In genomic region chr6:144104898-144105487, GRCh38 we compare ENCODE assay signal across 8 cellular contexts. TPM values are rescaled to one million over a fixed set of nuclear protein-coding genes. Genes with fewer than 3 reads are reported as not detected.
A peak's percentile ranks its signal among the peaks of the same experiment; 100 is the strongest.
DNase-seq lines count a peak whose midpoint lies in the region; ATAC-seq and TF ChIP-seq lines count a peak whose summit lies in the region.

No MANE protein-coding gene starts in this region.

- H3K79me2 ChIP-seq in PC-9 (ENCODE audit: low read depth), result no peaks in the 10 kb centered on the region

- no peaks in the 10 kb centered on the region for H3K9me3 ChIP-seq in PC-9 (ENCODE audit: insufficient read depth, low read depth)
- H3K9me3 ChIP-seq in tibial artery, result no peaks in the 10 kb centered on the region

- H3K9me2 ChIP-seq in PC-9 (ENCODE audit: insufficient read depth), result no peaks in the 10 kb centered on the region

- CTCF ChIA-PET in PC-9 (lab: Charles Lee), result interaction anchor here (1.0 kb wide), 1 partner anchor 114 kb away, joined by 3 read pairs; no protein-coding TSS in a partner anchor

- intact Hi-C loops in PC-9 (cut with micrococcal nuclease; ENCODE audit: unreplicated experiment) (loop anchor here (1.0 to 5.0 kb wide), 5 partner anchors 46 to 377 kb away; partner anchors contain the start of genes STX11 and UTRN), tibial artery (cut with DNase I; ENCODE audit: low total_unique reads) (loop anchor here (5.0 to 10.0 kb wide), 3 partner anchors 112 to 377 kb away; no protein-coding TSS in a partner anchor)

- BruUV-seq in PC-9 (replicated peaks; lab: Mats Ljungman, UMichigan), result no TSS peak

- no peak overlapping the region for H2AFZ ChIP-seq in PC-9

- H3K4me3 ChIP-seq in PC-9 (no peak overlapping the region), tibial artery (no peak overlapping the region)

- no peaks in the 10 kb centered on the region for H4K20me1 ChIP-seq in PC-9 (ENCODE audit: insufficient read depth)

- H3K27me3 ChIP-seq in PC-9 (ENCODE audit: insufficient read depth, low read depth), result no peaks in the 10 kb centered on the region
- no peaks in the 10 kb centered on the region for H3K27me3 ChIP-seq in tibial artery

- H3K4me1 ChIP-seq in PC-9 (replicated peaks; ENCODE audit: insufficient read depth) (no peaks in the 10 kb centered on the region), tibial artery (peaks cover 0 to 7% (median 3%) of the 10 kb centered on the region in 4 donors)

- H3F3A ChIP-seq in PC-9 (ENCODE audit: insufficient read depth, low read depth), result no peaks in the 10 kb centered on the region

- TF ChIP-seq CTCF in PC-9 (conservative IDR thresholded peaks at IDR 0.05), result peak; percentile 84
- peak; percentile 61 to 75 for TF ChIP-seq CTCF in tibial artery (IDR thresholded peaks at IDR 0.05)

- no peaks in the 10 kb centered on the region for H3K36me3 ChIP-seq in PC-9 (ENCODE audit: low read depth)
- H3K36me3 ChIP-seq in tibial artery, result no peaks in the 10 kb centered on the region

- peak; percentile 30 for DNase-seq in activated T-cell treated with anti-CD3 and anti-CD28 coated beads for 24 hours (ENCODE audit: low read depth)
- no peak for DNase-seq in activated T-cell treated with anti-CD3 and anti-CD28 coated beads, Interleukin-2, amount 50 U/mL, for 48 hours
- DNase-seq in HuH-7 (ENCODE audit: low spot score), result peak; percentile 38
- peak; percentile 19 to 50 for DNase-seq in PC-9
- DNase-seq in central memory CD4-positive, alpha-beta T cell, result peak; percentile 53
- DNase-seq in left lobe of liver (ENCODE audit: low spot score), result no peak
- no peak for DNase-seq in tibial artery

- ATAC-seq in GM21390 (IDR thresholded peaks at IDR 0.05; ENCODE audit: unreplicated experiment), result peak; percentile 96
- peak; percentile 90 for ATAC-seq in left lobe of liver

- POLR2A ChIA-PET in PC-9 (lab: Charles Lee; ENCODE audit: unreplicated experiment), result interaction anchor here (1.0 kb wide), 1 partner anchor 54 kb away, joined by 3 read pairs; no protein-coding TSS in a partner anchor

- no peak overlapping the region for H3K27ac ChIP-seq in PC-9
- no peak overlapping the region for H3K27ac ChIP-seq in tibial artery

- no peak overlapping the region for H3K4me2 ChIP-seq in PC-9

RNA-seq across cellular contexts. Expression of gene SF3B5, which starts 9.6 kb away (rescaled TPM):
- total RNA-seq in PC-9 (2021), result 125 and 127 TPM in 2 replicates
- 70.3 TPM for total RNA-seq in left lobe of liver

RNA-seq across cellular contexts. Expression of gene STX11, which starts 45.3 kb away (rescaled TPM):
- total RNA-seq in PC-9 (2021) (0.17 and 0.40 TPM in 2 replicates), left lobe of liver (0.75 TPM)

Comparison
In these comparisons a context has a peak if more than half of its experiments do, and no peak if none do; other contexts are left out.
1. DNase-seq: peak in activated T-cell treated with anti-CD3 and anti-CD28 coated beads for 24 hours (single experiment), HuH-7 (single experiment), PC-9 (2 of 2) and central memory CD4-positive, alpha-beta T cell (single experiment); none in activated T-cell treated with anti-CD3 and anti-CD28 coated beads, Interleukin-2, amount 50 U/mL, for 48 hours (0 of 2), left lobe of liver (single experiment) and tibial artery (0 of 2).